Comparison of ENCODE assay signal across 24 cellular contexts in genomic region chr3:162302983-162303624, GRCh38.
A peak's percentile ranks its signal among the peaks of the same experiment; 100 is the strongest.
DNase-seq lines count a peak whose midpoint lies in the region; ATAC-seq, FAIRE-seq and TF ChIP-seq lines count a peak whose summit lies in the region.
"Had no signal": no experiment of that assay in that cellular context is flagged by ENCODE, and none has a peak within 500 bp of the region (broad histone marks: within the 10 kb centered on the region; RNA-seq: fewer than 3 reads in every experiment).

No MANE protein-coding gene starts in this region.

- no peaks in the 10 kb centered on the region for H3K36me3 Mint-ChIP-seq in astrocyte (ENCODE audit: low read depth, unreplicated experiment)

- H2BK15ac ChIP-seq in neuronal stem cell (ENCODE audit: low read length): no peak overlapping the region

- no peaks in the 10 kb centered on the region for H3K9me3 Mint-ChIP-seq in astrocyte (ENCODE audit: unreplicated experiment)
- H3K9me3 Mint-ChIP-seq: activated CD4-positive, alpha-beta T cell treated with anti-CD3 and anti-CD28 coated beads, Interleukin-2, amount 10 ng/mL, durations not matched to agents 24 days and 14 days; nephron progenitor cell had no signal

- FAIRE-seq in astrocyte (lab: Jason Lieb, UNC): no peak
- FAIRE-seq in pancreas (lab: Jason Lieb, UNC): no peak
- FAIRE-seq: colon, frontal cortex, small intestine had no signal

- no peaks in the 10 kb centered on the region for H3K79me1 ChIP-seq in neuronal stem cell (ENCODE audit: low read depth, low read length)

- H3K27me3 Mint-ChIP-seq in astrocyte (ENCODE audit: low read depth, unreplicated experiment): peaks cover 2% of the 10 kb centered on the region
- H3K27me3 Mint-ChIP-seq: activated CD4-positive, alpha-beta T cell treated with anti-CD3 and anti-CD28 coated beads, Interleukin-2, amount 10 ng/mL, durations not matched to agents 24 days and 14 days; B cell; progenitor cell of endocrine pancreas had no signal

- H3K9me3 ChIP-seq in astrocyte (ENCODE audit: insufficient read depth, low read depth, low read length) (no peaks in the 10 kb centered on the region), neuronal stem cell (replicated peaks in 1 of 2; ENCODE audit: control insufficient read depth in 2 of 2, insufficient read depth in 1 of 2, low read depth in 1 of 2, low read length in 2 of 2) (peaks cover 1 to 2% of the 10 kb centered on the region in 2 donors), pancreas (no peaks in the 10 kb centered on the region)
- H3K9me3 ChIP-seq: adrenal gland had no signal

- no peak overlapping the region for H3K27ac ChIP-seq in astrocyte (ENCODE audit: low read depth, low read length)
- no peak overlapping the region for H3K27ac ChIP-seq in neuronal stem cell (replicated peaks; ENCODE audit: low read length)
- H3K27ac ChIP-seq in pancreas: no peak overlapping the region
- H3K27ac ChIP-seq: adrenal gland had no signal

- H3K4ac ChIP-seq in neuronal stem cell (ENCODE audit: low read length): no peak overlapping the region

- H3K18ac ChIP-seq in neuronal stem cell (ENCODE audit: low read length): no peak overlapping the region

- H3K4me3 ChIP-seq in astrocyte (ENCODE audit: insufficient read depth, low read depth, low read length): no peak overlapping the region
- H3K4me3 ChIP-seq in neuronal stem cell (ENCODE audit: low read length in 2 of 2): no peak overlapping the region
- H3K4me3 ChIP-seq in pancreas: no peak overlapping the region
- H3K4me3 ChIP-seq: adrenal gland had no signal

- no peaks in the 10 kb centered on the region for H3K79me2 ChIP-seq in astrocyte (ENCODE audit: insufficient read depth, low read length)

- H3K9ac ChIP-seq in astrocyte (ENCODE audit: low read length) (no peak overlapping the region), neuronal stem cell (ENCODE audit: low read depth, low read length, poor library complexity) (no peak overlapping the region)

- no peak overlapping the region for H2AK5ac ChIP-seq in neuronal stem cell (ENCODE audit: low read depth, low read length)

- no peak overlapping the region for H3K23ac ChIP-seq in neuronal stem cell (ENCODE audit: low read depth, low read length, poor library complexity)

- H4K8ac ChIP-seq in neuronal stem cell (ENCODE audit: low read depth, low read length): no peak overlapping the region

- ATAC-seq in GM21515 (IDR thresholded peaks at IDR 0.05; ENCODE audit: unreplicated experiment): no peak
- ATAC-seq in HG03108 (IDR thresholded peaks at IDR 0.05; ENCODE audit: unreplicated experiment): no peak
- ATAC-seq in HG02840 (IDR thresholded peaks at IDR 0.05; ENCODE audit: low FRiP score, unreplicated experiment): no peak
- ATAC-seq in pancreas: no peak
- ATAC-seq: PC-3 had no signal

- no peak overlapping the region for H2AFZ ChIP-seq in astrocyte (ENCODE audit: low read depth, low read length)
- H2AFZ ChIP-seq in neuronal stem cell (ENCODE audit: low read length): peak overlapping the region; percentile 5

- H3K4me2 ChIP-seq in astrocyte (ENCODE audit: low read length) (no peak overlapping the region), neuronal stem cell (ENCODE audit: insufficient read depth, low read length, poor library complexity, severe bottlenecking) (no peak overlapping the region)

- H3K27me3 ChIP-seq in astrocyte (ENCODE audit: insufficient read depth, low read length): peaks cover 2% of the 10 kb centered on the region
- H3K27me3 ChIP-seq in neuronal stem cell (ENCODE audit: control insufficient read depth in 3 of 3, insufficient read depth in 3 of 3, low read depth in 1 of 3, low read length in 3 of 3): no peaks in the 10 kb centered on the region
- no peaks in the 10 kb centered on the region for H3K27me3 ChIP-seq in pancreas
- H3K27me3 ChIP-seq: adrenal gland had no signal

- no peaks in the 10 kb centered on the region for H4K20me1 ChIP-seq in astrocyte (ENCODE audit: insufficient read depth, low read length)

- H3K4me1 ChIP-seq in astrocyte (ENCODE audit: insufficient read depth, low read length) (no peaks in the 10 kb centered on the region), neuronal stem cell (ENCODE audit: control insufficient read depth in 2 of 2, insufficient read depth in 1 of 2, low read depth in 1 of 2, low read length in 2 of 2) (no peaks in the 10 kb centered on the region), pancreas (no peaks in the 10 kb centered on the region)
- H3K4me1 ChIP-seq: adrenal gland had no signal

- H2BK120ac ChIP-seq in neuronal stem cell (ENCODE audit: low read depth, low read length): no peak overlapping the region

- WGBS in neuronal stem cell (ENCODE audit: extremely low coverage in 2 of 2, insufficient read length in 2 of 2, insufficient replicate concordance in 1 of 2), 2 donors: no CpG with 5 or more reads among the region's 5 CpGs
- 60 to 64% methylated on average over 5 of the region's 5 CpGs for WGBS in pancreas, 2 donors

- H3K36me3 ChIP-seq in astrocyte (ENCODE audit: insufficient read depth, low read length): no peaks in the 10 kb centered on the region
- no peaks in the 10 kb centered on the region for H3K36me3 ChIP-seq in neuronal stem cell (replicated peaks in 1 of 2; ENCODE audit: control insufficient read depth in 2 of 2, insufficient read depth in 2 of 2, low read length in 2 of 2)
- no peaks in the 10 kb centered on the region for H3K36me3 ChIP-seq in pancreas
- H3K36me3 ChIP-seq: adrenal gland had no signal

- no peak overlapping the region for H3K14ac ChIP-seq in neuronal stem cell (ENCODE audit: low read length)

- no peak overlapping the region for H3K4me3 Mint-ChIP-seq in astrocyte (ENCODE audit: unreplicated experiment)
- H3K4me3 Mint-ChIP-seq: activated CD4-positive, alpha-beta T cell treated with anti-CD3 and anti-CD28 coated beads, Interleukin-2, amount 10 ng/mL, durations not matched to agents 24 days and 14 days; B cell; nephron progenitor cell had no signal

- H2BK5ac ChIP-seq in neuronal stem cell (ENCODE audit: low read length): no peak overlapping the region

- DNase-seq in HCEC 1CT (peak; percentile 19), MV-4-11 (lab: John Stamatoyannopoulos, UW) (peak; percentile 85), astrocyte (ENCODE audit: low read depth) (peak; percentile 42), neuronal stem cell (ENCODE audit: low spot score) (no peak), pancreas (no peak)
- DNase-seq: activated CD4-positive, alpha-beta T cell treated with anti-CD3 and anti-CD28 coated beads, Interleukin-2, amount 10 ng/mL, durations not matched to agents 24 days and 14 days; activated CD8-positive, alpha-beta memory T cell treated with anti-CD3 and anti-CD28 coated beads, Interleukin-2, amount 50 U/mL, for 48 hours; activated effector memory CD4-positive, alpha-beta T cell treated with anti-CD3 and anti-CD28 coated beads, Interleukin-2, amount 50 U/mL, for 16 hours; adrenal gland; Calu3; NCI-H1092; NCI-H2081; NCI-H524 treated with DMSO at 0.1 percent for 48 hours; nephron progenitor cell; PC-3; small intestine; stimulated activated CD4-positive, alpha-beta T cell treated with anti-CD3 and anti-CD28 coated beads, Interleukin-4, amount 100 ng/mL, for 1 hour had no signal

- H4K91ac ChIP-seq in neuronal stem cell (ENCODE audit: low read depth, low read length, poor library complexity): no peak overlapping the region

- no peak for TF ChIP-seq CTCF in astrocyte (IDR thresholded peaks at IDR 0.05; ENCODE audit: insufficient read depth, low read depth, low read length)
- no peak for TF ChIP-seq CTCF in pancreas (IDR thresholded peaks at IDR 0.05)

- intact Hi-C loops in pancreas (cut with DNase I): no loop called here

- no peak overlapping the region for H3K27ac Mint-ChIP-seq in astrocyte (ENCODE audit: unreplicated experiment)
- H3K27ac Mint-ChIP-seq: activated CD4-positive, alpha-beta T cell treated with anti-CD3 and anti-CD28 coated beads, Interleukin-2, amount 10 ng/mL, durations not matched to agents 24 days and 14 days; B cell; nephron progenitor cell; progenitor cell of endocrine pancreas had no signal

- H2BK12ac ChIP-seq in neuronal stem cell (ENCODE audit: low read length): no peak overlapping the region

- peaks cover 3% of the 10 kb centered on the region for H3K4me1 Mint-ChIP-seq in astrocyte (ENCODE audit: low read depth, unreplicated experiment)
- H3K4me1 Mint-ChIP-seq: activated CD4-positive, alpha-beta T cell treated with anti-CD3 and anti-CD28 coated beads, Interleukin-2, amount 10 ng/mL, durations not matched to agents 24 days and 14 days; B cell; nephron progenitor cell had no signal

Comparison
In these comparisons a context has a peak if more than half of its experiments do, and no peak if none do; other contexts are left out.
1. DNase-seq: peak in HCEC 1CT (single experiment), MV-4-11 (single experiment) and astrocyte (single experiment); none in neuronal stem cell (single experiment) and pancreas (0 of 6).